8 cellular contexts compared by ENCODE assay signal in genomic region chr5:102152906-102153787, GRCh38.
DNase-seq lines count a peak whose midpoint lies in the region; ATAC-seq and TF ChIP-seq lines count a peak whose summit lies in the region.

No MANE protein-coding gene starts in this region.

- H3K4me3 Mint-ChIP-seq in activated CD4-positive, alpha-beta T cell treated with anti-CD3 and anti-CD28 coated beads for 36 hours, result no peak overlapping the region

- TF ChIP-seq POLR2A in thyroid gland (IDR thresholded peaks at IDR 0.05), result no peak

- H3K27me3 ChIP-seq in thoracic aorta (replicated peaks; ENCODE audit: insufficient read depth) (no peaks in the 10 kb centered on the region), thyroid gland (no peaks in the 10 kb centered on the region)

- H3K27me3 Mint-ChIP-seq in activated CD4-positive, alpha-beta T cell treated with anti-CD3 and anti-CD28 coated beads for 36 hours, result no peaks in the 10 kb centered on the region

- H3K9me3 Mint-ChIP-seq in activated CD4-positive, alpha-beta T cell treated with anti-CD3 and anti-CD28 coated beads for 36 hours (ENCODE audit: low read depth), result peaks cover 3% of the 10 kb centered on the region

- H3K4me1 Mint-ChIP-seq in activated CD4-positive, alpha-beta T cell treated with anti-CD3 and anti-CD28 coated beads for 36 hours, result no peaks in the 10 kb centered on the region

- H3K36me3 Mint-ChIP-seq in activated CD4-positive, alpha-beta T cell treated with anti-CD3 and anti-CD28 coated beads for 36 hours (ENCODE audit: low read depth), result no peaks in the 10 kb centered on the region

- DNase-seq in activated CD4-positive, alpha-beta T cell treated with anti-CD3 and anti-CD28 coated beads for 36 hours, result peak; percentile 7
- DNase-seq in activated CD4-positive, alpha-beta T cell treated with anti-CD3 and anti-CD28 coated beads for 4 hours, result no peak
- peak; percentile 24 for DNase-seq in HuH-7.5 (ENCODE audit: low spot score)
- DNase-seq in RPMI8226, result peak; percentile 30
- DNase-seq in globus pallidus (ENCODE audit: low spot score), result peak; percentile 15
- no peak for DNase-seq in thoracic aorta (ENCODE audit: low spot score)
- DNase-seq in thyroid gland, result no peak

- H3K27ac Mint-ChIP-seq in activated CD4-positive, alpha-beta T cell treated with anti-CD3 and anti-CD28 coated beads for 36 hours, result no peak overlapping the region

- H3K9me3 ChIP-seq in thoracic aorta (no peaks in the 10 kb centered on the region), thyroid gland (no peaks in the 10 kb centered on the region)

- H3K36me3 ChIP-seq in thoracic aorta (no peaks in the 10 kb centered on the region), thyroid gland (no peaks in the 10 kb centered on the region)

- CTCF ChIA-PET in activated CD4-positive, alpha-beta T cell treated with anti-CD3 and anti-CD28 coated beads for 36 hours (lab: Charles Lee), result no interaction called here

- no peak overlapping the region for H3K27ac ChIP-seq in thoracic aorta
- no peak overlapping the region for H3K27ac ChIP-seq in thyroid gland

- POLR2A ChIA-PET in activated CD4-positive, alpha-beta T cell treated with anti-CD3 and anti-CD28 coated beads for 36 hours (lab: Charles Lee), result interaction anchor here (0.6 kb wide), 1 partner anchor 439 kb away, joined by 3 read pairs; no protein-coding TSS in a partner anchor

- H3K4me3 ChIP-seq in thoracic aorta (no peak overlapping the region), thyroid gland (replicated peaks in 1 of 3) (no peak overlapping the region)

- intact Hi-C loops in activated CD4-positive, alpha-beta T cell treated with anti-CD3 and anti-CD28 coated beads for 36 hours (cut with DNase I, micrococcal nuclease), result loop anchor here (1.0 to 10.0 kb wide), 2 partner anchors 208 to 211 kb away; no protein-coding TSS in a partner anchor
- intact Hi-C loops in thyroid gland (cut with DNase I), result no loop called here

- WGBS in thyroid gland, 2 donors, result 55 to 58% methylated on average over 5 of the region's 5 CpGs

- TF ChIP-seq CTCF in thoracic aorta (IDR thresholded peaks at IDR 0.05) (peak; percentile 13), thyroid gland (IDR thresholded peaks at IDR 0.05) (peak in 2 of 6 experiments; percentile 37 to 48)

- no peaks in the 10 kb centered on the region for H3K4me1 ChIP-seq in thoracic aorta (ENCODE audit: control insufficient read depth in 1 of 2, low read depth in 2 of 2)
- H3K4me1 ChIP-seq in thyroid gland, result no peaks in the 10 kb centered on the region

- peak; percentile 75 for ATAC-seq in activated CD4-positive, alpha-beta T cell treated with anti-CD3 and anti-CD28 coated beads for 36 hours
- ATAC-seq in GM21619 (IDR thresholded peaks at IDR 0.05; ENCODE audit: unreplicated experiment) (peak; percentile 86), thoracic aorta (ENCODE audit: insufficient number of reproducible peaks, low FRiP score, low read depth) (no peak)

Comparison
In these comparisons a context has a peak if more than half of its experiments do, and no peak if none do; other contexts are left out.
1. DNase-seq: peak in activated CD4-positive, alpha-beta T cell treated with anti-CD3 and anti-CD28 coated beads for 36 hours (single experiment), HuH-7.5 (single experiment), RPMI8226 (single experiment) and globus pallidus (single experiment); none in activated CD4-positive, alpha-beta T cell treated with anti-CD3 and anti-CD28 coated beads for 4 hours (0 of 2), thoracic aorta (single experiment) and thyroid gland (0 of 2).